In genomic region chr18:5238371-5238758, GRCh38 we compare ENCODE assay signal across 8 cellular contexts. TPM values are rescaled to one million over a fixed set of nuclear protein-coding genes. Genes with fewer than 3 reads are reported as not detected.
DNase-seq lines count a peak whose midpoint lies in the region; ATAC-seq and TF ChIP-seq lines count a peak whose summit lies in the region.

No MANE protein-coding gene starts in this region.

- intact Hi-C loops in sciatic nerve (cut with DNase I): no loop called here

- peak overlapping the region; percentile 64 for H3K4me3 ChIP-seq in RWPE2 (ENCODE audit: severe bottlenecking)
- peak overlapping the region; percentile 80 for H3K4me3 ChIP-seq in iPS-11a (ENCODE audit: low read depth, low read length)

- DNase-seq in activated CD4-positive, alpha-beta T cell treated with anti-CD3 and anti-CD28 coated beads for 24 hours (ENCODE audit: low read depth in 2 of 2): peak; percentile 10 to 11
- no peak for DNase-seq in activated CD4-positive, alpha-beta T cell treated with anti-CD3 and anti-CD28 coated beads for 1 hour
- DNase-seq in RWPE2 (ENCODE audit: low spot score) (no peak), sciatic nerve (ENCODE audit: low spot score) (no peak), NCI-H1930 (lab: John Stamatoyannopoulos, UW) (no peak)

- no peaks in the 10 kb centered on the region for H3K9me3 ChIP-seq in RWPE2 (ENCODE audit: severe bottlenecking)

- no peak for TF ChIP-seq CTCF in RWPE2 (IDR thresholded peaks at IDR 0.05; ENCODE audit: poor library complexity, severe bottlenecking)

- H3K36me3 ChIP-seq in RWPE2 (ENCODE audit: low read depth): peaks cover 35% of the 10 kb centered on the region

- no peaks in the 10 kb centered on the region for H3K27me3 ChIP-seq in RWPE2 (ENCODE audit: insufficient read depth, poor library complexity, severe bottlenecking)

- H3K4me1 ChIP-seq in RWPE2 (ENCODE audit: insufficient read depth, poor library complexity, severe bottlenecking): peaks cover 10% of the 10 kb centered on the region

- H3K27ac ChIP-seq in RWPE2 (ENCODE audit: poor library complexity, severe bottlenecking): peak overlapping the region; percentile 88
- peak overlapping the region; percentile 99 for H3K27ac ChIP-seq in angular gyrus (ENCODE audit: low read depth, low read length)

- ATAC-seq in HG02981 (IDR thresholded peaks at IDR 0.05; ENCODE audit: unreplicated experiment) (peak; percentile 38), RWPE2 (ENCODE audit: low read depth) (peak; percentile 51), sciatic nerve (peak; percentile 70)

RNA-seq across cellular contexts. Expression of gene AKAIN1, which starts 41.3 kb away (rescaled TPM):
- not detected for total RNA-seq in sciatic nerve

RNA-seq across cellular contexts. Expression of gene ZBTB14, which starts 57.2 kb away (rescaled TPM):
- total RNA-seq in sciatic nerve: 16.7 TPM

Comparison
In these comparisons a context has a peak if more than half of its experiments do, and no peak if none do; other contexts are left out.
1. DNase-seq: peak in activated CD4-positive, alpha-beta T cell treated with anti-CD3 and anti-CD28 coated beads for 24 hours (2 of 2); none in activated CD4-positive, alpha-beta T cell treated with anti-CD3 and anti-CD28 coated beads for 1 hour (single experiment), RWPE2 (single experiment), sciatic nerve (single experiment) and NCI-H1930 (0 of 2).
2. Peak in every context shown above with its lines, with median percentiles within 50 percentile points of each other: ATAC-seq.